In genomic region chr12:122172262-122172939, GRCh38 we compare ENCODE assay signal across 25 cellular contexts. TPM values are rescaled to one million over a fixed set of nuclear protein-coding genes. Genes with fewer than 3 reads are reported as not detected.
"Had no signal": no experiment of that assay in that cellular context is flagged by ENCODE, and none has a peak within 500 bp of the region (broad histone marks: within the 10 kb centered on the region; RNA-seq: fewer than 3 reads in every experiment).

No MANE protein-coding gene starts in this region.

- H3K36me3 ChIP-seq: MG63, Peyer's patch, SJCRH30 had no signal

- DNase-seq: IMR-90, Karpas-422, KG1, NCI-H1092, NCI-H1436, NCI-H187, NCI-H2029, NCI-H2081 treated with DMSO at 0.1 percent for 48 hours, NCI-H2171, NCI-H226, NCI-H446, NCI-H510A, NCI-H524 treated with DMSO at 0.1 percent for 48 hours, NCI-H69, NCI-H774, PC-3, Peyer's patch, SHP77 treated with DMSO at 0.1 percent for 48 hours, SJCRH30 had no signal

- H3K27me3 ChIP-seq: MG63, Peyer's patch, SJCRH30 had no signal

- H3K9me3 ChIP-seq: MG63, Peyer's patch, SJCRH30 had no signal

- H3K27ac ChIP-seq: Peyer's patch, SJCRH30 had no signal

- H3K4me3 ChIP-seq: MG63, Peyer's patch, SJCRH30 had no signal

- ATAC-seq: PC-3, Right ventricle myocardium inferior, SK-N-SH treated with all-trans-retinoic acid at 6 μM for 48 hours had no signal

RNA-seq across cellular contexts. Expression of gene IL31, which starts 1.6 kb away (rescaled TPM):
- total RNA-seq: HT-29, IMR-90, OCI-LY7, PC-3, Peyer's patch, Right ventricle myocardium inferior, RPMI7951, SJCRH30 had no signal
- polyA plus RNA-seq: IMR-90 had no signal

RNA-seq across cellular contexts. Expression of gene LRRC43, which starts 10.5 kb away (rescaled TPM):
- total RNA-seq: HT-29, OCI-LY7, Peyer's patch had no signal

RNA-seq across cellular contexts. Expression of gene B3GNT4, which starts 31.1 kb away (rescaled TPM):
- total RNA-seq: OCI-LY7, Right ventricle myocardium inferior, RPMI7951 had no signal
